In genomic region chr19:57103573-57104277, GRCh38 we compare ENCODE assay signal across 8 cellular contexts. TPM values are rescaled to one million over a fixed set of nuclear protein-coding genes. Genes with fewer than 3 reads are reported as not detected.
DNase-seq lines count a peak whose midpoint lies in the region; ATAC-seq, FAIRE-seq and TF ChIP-seq lines count a peak whose summit lies in the region.

No MANE protein-coding gene starts in this region.

- TF ChIP-seq POLR2A in endothelial cell of umbilical vein (IDR thresholded peaks at IDR 0.05; ENCODE audit: low read depth, low read length): no peak

- no peaks in the 10 kb centered on the region for H3K4me1 ChIP-seq in endothelial cell of umbilical vein (ENCODE audit: control insufficient read depth, extremely low read depth, insufficient read depth, low read length)
- peaks cover 0 to 20% of the 10 kb centered on the region in 2 donors for H3K4me1 ChIP-seq in muscle layer of duodenum (ENCODE audit: control insufficient read depth in 1 of 2, insufficient read depth in 2 of 2, low read length in 2 of 2)

- no peak for ATAC-seq in HG02885 (IDR thresholded peaks at IDR 0.05; ENCODE audit: poor library complexity, unreplicated experiment)

- intact Hi-C loops in endothelial cell of umbilical vein (cut with micrococcal nuclease): loop anchor here (2.0 kb wide), 2 partner anchors 635 to 1051 kb away; no protein-coding TSS in a partner anchor

- H3K4me3 ChIP-seq in endothelial cell of umbilical vein (replicated peaks in 1 of 3; ENCODE audit: insufficient read depth in 1 of 3, low read depth in 1 of 3, low read length in 3 of 3) (no peak overlapping the region), muscle layer of duodenum (ENCODE audit: low read depth in 1 of 2, low read length in 2 of 2) (peak overlapping the region; percentile 33 to 41)

- CTCF ChIA-PET in endothelial cell of umbilical vein (lab: Charles Lee): interaction anchor here (0.7 kb wide), 1 partner anchor 1047 kb away, joined by 3 read pairs; the partner anchor contains the start of gene ZNF329

- dilution Hi-C loops in endothelial cell of umbilical vein (cut with MboI; ENCODE audit: extremely low pct_ligation_motif_present, low sequenced_read_pairs): no loop called here

- no TSS peak for BruUV-seq in endothelial cell of umbilical vein (replicated peaks; lab: Mats Ljungman, UMichigan)

- DNase-seq in NCI-H82 (lab: John Stamatoyannopoulos, UW) (peak; percentile 62), endothelial cell of umbilical vein (ENCODE audit: low read depth, low spot score) (peak; percentile 19)
- DNase-seq in activated CD8-positive, alpha-beta memory T cell treated with anti-CD3 and anti-CD28 coated beads for 4 hours (ENCODE audit: low read depth in 2 of 2): peak; percentile 14 to 24
- peak; percentile 35 to 59 for DNase-seq in stimulated activated CD8-positive, alpha-beta memory T cell treated with anti-CD3 and anti-CD28 coated beads, Interleukin-7, amount 100 ng/mL, for 4 hours (ENCODE audit: low read depth in 2 of 2)

- H3K9me1 ChIP-seq in endothelial cell of umbilical vein (replicated peaks; ENCODE audit: control insufficient read depth, extremely low read depth, insufficient read depth, low read length): no peaks in the 10 kb centered on the region

- H3K9me3 ChIP-seq in endothelial cell of umbilical vein (replicated peaks; ENCODE audit: control insufficient read depth, insufficient read depth, low read length) (no peaks in the 10 kb centered on the region), muscle layer of duodenum (ENCODE audit: control insufficient read depth in 1 of 2, low read length in 2 of 2) (no peaks in the 10 kb centered on the region)

- no peaks in the 10 kb centered on the region for H4K20me1 ChIP-seq in endothelial cell of umbilical vein (replicated peaks; ENCODE audit: control insufficient read depth, extremely low read depth, insufficient read depth, low read length)

- H3K27me3 ChIP-seq in endothelial cell of umbilical vein (ENCODE audit: control insufficient read depth in 2 of 2, insufficient read depth in 2 of 2, low read length in 2 of 2): no peaks in the 10 kb centered on the region
- no peaks in the 10 kb centered on the region for H3K27me3 ChIP-seq in muscle layer of duodenum (ENCODE audit: low read depth, low read length)

- no peak overlapping the region for H2AFZ ChIP-seq in endothelial cell of umbilical vein (ENCODE audit: low read depth, low read length)

- H3K79me2 ChIP-seq in endothelial cell of umbilical vein (ENCODE audit: control insufficient read depth, insufficient read depth, low read length): no peaks in the 10 kb centered on the region

- FAIRE-seq in A204.1 (lab: Jason Lieb, UNC) (peak; percentile 96), endothelial cell of umbilical vein (lab: Jason Lieb, UNC) (peak; percentile 60)

- H3K9ac ChIP-seq in endothelial cell of umbilical vein (replicated peaks; ENCODE audit: extremely low read depth, insufficient read depth, low read length): no peak overlapping the region

- TF ChIP-seq CTCF in GM12874 (IDR thresholded peaks at IDR 0.05; ENCODE audit: insufficient read depth, low read depth, low read length) (peak; percentile 65; the same call in 1 of the 2 replicates), endothelial cell of umbilical vein (IDR thresholded peaks at IDR 0.05; ENCODE audit: extremely low read depth in 1 of 2, insufficient read depth in 1 of 2, low read depth in 1 of 2, low read length in 2 of 2) (peak; percentile 58 to 62)

- no peak overlapping the region for H3K27ac ChIP-seq in endothelial cell of umbilical vein (ENCODE audit: insufficient read depth, low read depth, low read length)
- no peak overlapping the region for H3K27ac ChIP-seq in muscle layer of duodenum (ENCODE audit: low read length)

- POLR2A ChIA-PET in endothelial cell of umbilical vein (lab: Charles Lee): no interaction called here

- H3K36me3 ChIP-seq in endothelial cell of umbilical vein (ENCODE audit: control insufficient read depth in 2 of 2, extremely low read depth in 1 of 2, insufficient read depth in 2 of 2, low read length in 2 of 2): no peaks in the 10 kb centered on the region
- H3K36me3 ChIP-seq in muscle layer of duodenum (ENCODE audit: control insufficient read depth in 1 of 2, insufficient read depth in 2 of 2, low read length in 2 of 2): no peaks in the 10 kb centered on the region

- H3K4me2 ChIP-seq in endothelial cell of umbilical vein (ENCODE audit: insufficient read depth, low read length): no peak overlapping the region

TF ChIP-seq in endothelial cell of umbilical vein, 7 proteins besides CTCF, POLR2A, EP300 and RAD21:
- TF ChIP-seq FOS (IDR thresholded peaks at IDR 0.05; ENCODE audit: borderline replicate concordance, insufficient read depth, low read length) (no peak), MAX (IDR thresholded peaks at IDR 0.05; ENCODE audit: insufficient read depth, insufficient read length) (peak; percentile 34)
TF ChIP-seq in endothelial cell of umbilical vein: peak in this region for 1.

RNA-seq across cellular contexts. Expression of gene USP29, which starts 16.1 kb away (rescaled TPM):
- total RNA-seq in endothelial cell of umbilical vein: not detected in 2 replicates
- polyA plus RNA-seq in endothelial cell of umbilical vein: not detected in 2 replicates
- not detected in 2 replicates for polyA plus RNA-seq in endothelial cell of umbilical vein (2011; cell fraction: cytosol; rRNA removed)
- not detected in 2 replicates for polyA plus RNA-seq in endothelial cell of umbilical vein (2011; cell fraction: nucleus; rRNA removed)
- not detected in 2 replicates for polyA plus RNA-seq in endothelial cell of umbilical vein (2012)
- not detected in 2 replicates for polyA minus RNA-seq in endothelial cell of umbilical vein
- not detected for polyA minus RNA-seq in endothelial cell of umbilical vein (2011; cell fraction: cytosol; rRNA and poly(A)+ RNA removed)
- polyA minus RNA-seq in endothelial cell of umbilical vein (2011; cell fraction: nucleus; rRNA and poly(A)+ RNA removed): not detected in 2 replicates

RNA-seq across cellular contexts. Expression of gene ZIM3, which starts 41.3 kb away (rescaled TPM):
- not detected in 2 replicates for total RNA-seq in endothelial cell of umbilical vein
- polyA plus RNA-seq in endothelial cell of umbilical vein: not detected in 2 replicates
- not detected in 2 replicates for polyA plus RNA-seq in endothelial cell of umbilical vein (2011; cell fraction: cytosol; rRNA removed)
- polyA plus RNA-seq in endothelial cell of umbilical vein (2011; cell fraction: nucleus; rRNA removed): not detected in 2 replicates
- polyA plus RNA-seq in endothelial cell of umbilical vein (2012): not detected in 2 replicates
- polyA minus RNA-seq in endothelial cell of umbilical vein: not detected in 2 replicates
- polyA minus RNA-seq in endothelial cell of umbilical vein (2011; cell fraction: cytosol; rRNA and poly(A)+ RNA removed): not detected
- polyA minus RNA-seq in endothelial cell of umbilical vein (2011; cell fraction: nucleus; rRNA and poly(A)+ RNA removed): not detected in 2 replicates

Comparison
In these comparisons a context has a peak if more than half of its experiments do, and no peak if none do; other contexts are left out.
1. H3K4me3 ChIP-seq: peak in muscle layer of duodenum (2 of 2); none in endothelial cell of umbilical vein (0 of 3).
2. Peak in every context shown above with its lines, with median percentiles within 50 percentile points of each other: DNase-seq.